8 cellular contexts compared by ENCODE assay signal in genomic region chr3:127697531-127698240, GRCh38. TPM values are rescaled to one million over a fixed set of nuclear protein-coding genes. Genes with fewer than 3 reads are reported as not detected.
A peak's percentile ranks its signal among the peaks of the same experiment; 100 is the strongest.
DNase-seq lines count a peak whose midpoint lies in the region; ATAC-seq and TF ChIP-seq lines count a peak whose summit lies in the region.

No MANE protein-coding gene starts in this region.

- no peak for TF ChIP-seq POLR2A in erythroblast (IDR thresholded peaks at IDR 0.05; ENCODE audit: low read length)

- DNase-seq in NCI-H748 (lab: John Stamatoyannopoulos, UW; ENCODE audit: unreplicated experiment) (peak; percentile 10), NCI-H748 treated with DMSO at 0.1 percent for 48 hours (lab: John Stamatoyannopoulos, UW) (no peak), NCI-H446 (lab: John Stamatoyannopoulos, UW) (peak; percentile 95 to 97), erythroblast (lab: John Stamatoyannopoulos, UW) (peak; percentile 81), mucosa of gallbladder (ENCODE audit: low spot score) (peak; percentile 72), substantia nigra (lab: John Stamatoyannopoulos, UW) (peak in 44 of 49 donors; percentile 28 to 84 (median 67))
- DNase-seq in activated CD4-positive, alpha-beta T cell treated with anti-CD3 and anti-CD28 coated beads, Interleukin-2, amount 50 U/mL, for 48 hours: peak; percentile 48 to 55

- ATAC-seq in HG02973 (IDR thresholded peaks at IDR 0.05; ENCODE audit: unreplicated experiment): peak; percentile 68

- peak overlapping the region; percentile 86 for H3K27ac ChIP-seq in substantia nigra (ENCODE audit: low read depth, low read length, poor library complexity, severe bottlenecking)

RNA-seq across cellular contexts. Expression of gene ABTB1, which starts 24.9 kb away (rescaled TPM):
- total RNA-seq in mucosa of gallbladder: 57.7 TPM
